In the genomic region with DNA sequence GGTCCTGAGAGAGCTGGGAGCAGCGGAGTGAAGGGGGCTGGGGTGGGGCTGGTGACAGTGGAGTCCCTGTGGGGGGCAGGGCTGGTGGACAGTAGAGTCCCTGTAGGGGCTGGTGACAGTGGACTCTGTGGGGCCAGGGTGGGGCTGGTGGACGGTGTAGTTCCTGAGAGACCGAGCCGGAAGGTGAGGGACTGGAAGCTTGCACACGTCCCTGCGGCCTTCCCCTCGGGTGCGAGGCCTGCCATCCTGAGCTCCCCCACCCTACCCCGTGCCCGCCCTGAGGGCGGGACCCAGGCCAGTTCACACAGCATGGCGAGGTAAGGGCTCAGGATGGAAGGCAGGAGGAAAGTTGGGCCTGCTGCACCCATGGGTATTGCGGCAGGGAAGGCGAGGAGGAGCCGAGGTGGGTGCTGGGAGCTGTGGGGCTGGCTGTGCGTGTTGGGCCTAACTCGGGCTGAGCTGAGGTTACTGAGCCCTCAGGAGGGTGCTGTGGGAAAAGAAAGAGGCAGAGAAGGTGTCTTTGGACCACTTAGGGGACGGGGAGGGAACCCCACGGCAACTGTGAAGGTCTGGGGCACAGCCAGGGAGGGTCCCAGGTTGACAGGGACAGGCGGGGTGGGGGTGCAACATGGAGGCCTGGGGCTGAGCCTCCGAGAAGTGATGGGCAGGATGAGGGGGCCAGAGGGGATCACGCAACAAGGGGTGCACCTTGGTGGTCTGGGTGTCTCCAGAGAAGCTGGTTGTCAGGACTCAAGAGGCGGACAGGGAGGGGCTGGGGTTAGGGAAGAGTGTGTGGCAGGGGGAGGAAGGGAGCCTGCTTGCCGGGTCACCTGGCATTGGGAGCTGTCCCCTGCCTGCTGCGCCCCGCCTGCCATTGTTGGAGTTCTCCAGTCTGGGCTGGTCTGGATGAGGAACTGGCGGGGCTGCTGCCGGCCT, we compare ENCODE assay signal across 11 cellular contexts.
"Had no signal": no experiment of that assay in that cellular context is flagged by ENCODE, and none has a peak within 500 bp of the region (broad histone marks: within the 10 kb centered on the region; RNA-seq: fewer than 3 reads in every experiment).

No MANE protein-coding gene starts in this region.

- H3K4me1 ChIP-seq: esophagus muscularis mucosa, prostate gland, sigmoid colon, suprapubic skin had no signal

- H3K36me3 ChIP-seq: esophagus muscularis mucosa, prostate gland, sigmoid colon had no signal

- ATAC-seq: stimulated activated naive CD8-positive, alpha-beta T cell treated with anti-CD3 and anti-CD28 coated beads, Interleukin-15, Interleukin-2, amounts not matched to agents 100 U/mL and 50 U/mL, for 24 hours had no signal

- H3K9me3 ChIP-seq: esophagus muscularis mucosa, prostate gland, sigmoid colon, suprapubic skin, upper lobe of left lung had no signal

- H3K27ac ChIP-seq: esophagus muscularis mucosa, sigmoid colon, suprapubic skin, upper lobe of left lung had no signal

- H3K27me3 ChIP-seq: suprapubic skin, upper lobe of left lung had no signal

- H3K4me3 ChIP-seq: esophagus muscularis mucosa, prostate gland, sigmoid colon, suprapubic skin, upper lobe of left lung had no signal

- DNase-seq: activated CD4-positive, alpha-beta T cell treated with anti-CD3 and anti-CD28 coated beads, Interleukin-2, amount 50 U/mL, for 1 hour; activated CD4-positive, CD25-positive, alpha-beta regulatory T cell; activated effector memory CD4-positive, alpha-beta T cell treated with Interleukin-2 at 50 U/mL for 16 hours; amygdala; sigmoid colon; stimulated activated naive CD8-positive, alpha-beta T cell treated with anti-CD3 and anti-CD28 coated beads, Interleukin-15, Interleukin-2, amounts not matched to agents 100 U/mL and 50 U/mL, for 24 hours; T-helper 2 cell had no signal
